19 cellular contexts compared by ENCODE assay signal in genomic region chr16:89452925-89453324, GRCh38. TPM values are rescaled to one million over a fixed set of nuclear protein-coding genes. Genes with fewer than 3 reads are reported as not detected.
DNase-seq lines count a peak whose midpoint lies in the region; ATAC-seq and TF ChIP-seq lines count a peak whose summit lies in the region.
"Had no signal": no experiment of that assay in that cellular context is flagged by ENCODE, and none has a peak within 500 bp of the region (broad histone marks: within the 10 kb centered on the region; RNA-seq: fewer than 3 reads in every experiment).

No MANE protein-coding gene starts in this region.

- H3K27ac Mint-ChIP-seq in Caco-2 (ENCODE audit: unreplicated experiment) = peak overlapping the region; percentile 0
- peak overlapping the region; percentile 32 for H3K27ac Mint-ChIP-seq in activated naive CD8-positive, alpha-beta T cell treated with anti-CD3 and anti-CD28 coated beads, Interleukin-2, amount 50 U/mL, for 24 hours
- H3K27ac Mint-ChIP-seq in naive thymus-derived CD8-positive, alpha-beta T cell = peak overlapping the region in 9 of 10 donors; percentile 26 to 90 (median 72)
- no peak overlapping the region for H3K27ac Mint-ChIP-seq in activated T-helper 1 cell treated with anti-CD3 and anti-CD28 coated beads, Interleukin-12 subunit alpha, Interleukin-12 subunit beta, Interleukin-2, Interleukin-4 antibody, amounts not matched to agents 30 ng/mL and 10 ng/mL and 1 ng/mL, durations not matched to agents 14 hours and 24 hours and 36 hours

- no peak for DNase-seq in Caco-2
- no peak for DNase-seq in activated naive CD8-positive, alpha-beta T cell treated with anti-CD3 and anti-CD28 coated beads, Interleukin-2, amount 50 U/mL, for 24 hours
- no peak for DNase-seq in naive thymus-derived CD8-positive, alpha-beta T cell
- no peak for DNase-seq in activated T-helper 1 cell treated with anti-CD3 and anti-CD28 coated beads, Interleukin-12 subunit alpha, Interleukin-12 subunit beta, Interleukin-2, Interleukin-4 antibody, amounts not matched to agents 30 ng/mL and 10 ng/mL and 1 ng/mL, durations not matched to agents 14 hours and 24 hours and 36 hours (ENCODE audit: low spot score)
- no peak for DNase-seq in left lung
- DNase-seq: activated CD4-positive, alpha-beta T cell treated with anti-CD3 and anti-CD28 coated beads, Interleukin-2, amount 50 U/mL, for 1 hour; BE2C; DMS79; Karpas-422; left colon; NCI-H1105 treated with DMSO at 0.1 percent for 48 hours; occipital lobe; right lobe of liver had no signal

- no peak overlapping the region for H3K4me3 Mint-ChIP-seq in Caco-2 (ENCODE audit: unreplicated experiment)
- H3K4me3 Mint-ChIP-seq in activated naive CD8-positive, alpha-beta T cell treated with anti-CD3 and anti-CD28 coated beads, Interleukin-2, amount 50 U/mL, for 24 hours = no peak overlapping the region
- H3K4me3 Mint-ChIP-seq in naive thymus-derived CD8-positive, alpha-beta T cell = peak overlapping the region in 9 of 10 donors; percentile 54 to 86 (median 74)
- no peak overlapping the region for H3K4me3 Mint-ChIP-seq in activated T-helper 1 cell treated with anti-CD3 and anti-CD28 coated beads, Interleukin-12 subunit alpha, Interleukin-12 subunit beta, Interleukin-2, Interleukin-4 antibody, amounts not matched to agents 30 ng/mL and 10 ng/mL and 1 ng/mL, durations not matched to agents 14 hours and 24 hours and 36 hours

- peak overlapping the region; percentile 71 for H3K27ac ChIP-seq in C4-2B
- H3K27ac ChIP-seq in left lung = peak overlapping the region in 1 of 2 donors; percentile 87
- H3K27ac ChIP-seq: epithelial cell of prostate, right lobe of liver had no signal

- no peaks in the 10 kb centered on the region for H3K27me3 ChIP-seq in Caco-2 (replicated peaks; ENCODE audit: control insufficient read depth, insufficient read depth, low read length)
- H3K27me3 ChIP-seq in left lung = no peaks in the 10 kb centered on the region
- H3K27me3 ChIP-seq: BE2C, right lobe of liver had no signal

- no peak for ATAC-seq in activated naive CD8-positive, alpha-beta T cell treated with anti-CD3 and anti-CD28 coated beads, Interleukin-2, amount 50 U/mL, for 24 hours
- ATAC-seq in naive thymus-derived CD8-positive, alpha-beta T cell = no peak
- ATAC-seq in GM21529 (IDR thresholded peaks at IDR 0.05; ENCODE audit: unreplicated experiment) = no peak
- no peak for ATAC-seq in left lung
- ATAC-seq: activated naive CD4-positive, alpha-beta T cell treated with anti-CD3 and anti-CD28 coated beads, Interleukin-2, amount 50 U/mL, for 72 hours had no signal

- intact Hi-C loops in Caco-2 (cut with micrococcal nuclease; ENCODE audit: unreplicated experiment) (no loop called here), left lung (cut with DNase I) (no loop called here)
- intact Hi-C loops in activated T-helper 1 cell treated with anti-CD3 and anti-CD28 coated beads, Interleukin-12 subunit alpha, Interleukin-12 subunit beta, Interleukin-2, Interleukin-4 antibody, amounts not matched to agents 30 ng/mL and 10 ng/mL and 1 ng/mL, durations not matched to agents 14 hours and 24 hours and 36 hours (cut with micrococcal nuclease) = no loop called here

- no peaks in the 10 kb centered on the region for H3K9me3 Mint-ChIP-seq in Caco-2 (ENCODE audit: unreplicated experiment)
- no peaks in the 10 kb centered on the region for H3K9me3 Mint-ChIP-seq in activated naive CD8-positive, alpha-beta T cell treated with anti-CD3 and anti-CD28 coated beads, Interleukin-2, amount 50 U/mL, for 24 hours
- H3K9me3 Mint-ChIP-seq in naive thymus-derived CD8-positive, alpha-beta T cell = no peaks in the 10 kb centered on the region
- no peaks in the 10 kb centered on the region for H3K9me3 Mint-ChIP-seq in activated T-helper 1 cell treated with anti-CD3 and anti-CD28 coated beads, Interleukin-12 subunit alpha, Interleukin-12 subunit beta, Interleukin-2, Interleukin-4 antibody, amounts not matched to agents 30 ng/mL and 10 ng/mL and 1 ng/mL, durations not matched to agents 14 hours and 24 hours and 36 hours
- H3K9me3 Mint-ChIP-seq: activated naive CD4-positive, alpha-beta T cell treated with anti-CD3 and anti-CD28 coated beads, Interleukin-2, amount 50 U/mL, for 72 hours; dendritic cell treated with granulocyte-macrophage colony-stimulating factor and Interleukin-4, amounts not matched to agents 40 ng/mL and 50 ng/mL, for 4 days had no signal

- POLR2A ChIA-PET in Caco-2 (lab: Charles Lee) = no interaction called here
- POLR2A ChIA-PET in naive thymus-derived CD8-positive, alpha-beta T cell (lab: Charles Lee) = no interaction called here

- H3K4me1 ChIP-seq in Caco-2 = peaks cover 16% of the 10 kb centered on the region
- H3K4me1 ChIP-seq in left lung = peaks cover 7 to 82% of the 10 kb centered on the region in 2 donors

- no peaks in the 10 kb centered on the region for H3K9me3 ChIP-seq in Caco-2
- H3K9me3 ChIP-seq in left lung = no peaks in the 10 kb centered on the region
- H3K9me3 ChIP-seq: BE2C, mucosa of descending colon, right lobe of liver had no signal

- TF ChIP-seq CTCF in C4-2B (conservative IDR thresholded peaks at IDR 0.05) (no peak), Caco-2 (IDR thresholded peaks at IDR 0.05; ENCODE audit: insufficient read depth in 1 of 2, low read depth in 1 of 2, low read length in 1 of 2, severe bottlenecking in 1 of 2, unreplicated experiment in 1 of 2) (no peak), left lung (IDR thresholded peaks at IDR 0.05) (no peak)

- H3K36me3 Mint-ChIP-seq in Caco-2 (ENCODE audit: insufficient read depth, unreplicated experiment) = peaks cover 72% of the 10 kb centered on the region
- peaks cover 8% of the 10 kb centered on the region for H3K36me3 Mint-ChIP-seq in activated naive CD8-positive, alpha-beta T cell treated with anti-CD3 and anti-CD28 coated beads, Interleukin-2, amount 50 U/mL, for 24 hours (ENCODE audit: low read depth)
- H3K36me3 Mint-ChIP-seq in naive thymus-derived CD8-positive, alpha-beta T cell = peaks cover 0 to 5% (median 0%) of the 10 kb centered on the region in 3 donors
- peaks cover 8% of the 10 kb centered on the region for H3K36me3 Mint-ChIP-seq in activated T-helper 1 cell treated with anti-CD3 and anti-CD28 coated beads, Interleukin-12 subunit alpha, Interleukin-12 subunit beta, Interleukin-2, Interleukin-4 antibody, amounts not matched to agents 30 ng/mL and 10 ng/mL and 1 ng/mL, durations not matched to agents 14 hours and 24 hours and 36 hours (ENCODE audit: low read depth)

- H3K4me1 Mint-ChIP-seq in Caco-2 (ENCODE audit: low read depth, unreplicated experiment) = peaks cover 32% of the 10 kb centered on the region
- peaks cover 85% of the 10 kb centered on the region for H3K4me1 Mint-ChIP-seq in activated naive CD8-positive, alpha-beta T cell treated with anti-CD3 and anti-CD28 coated beads, Interleukin-2, amount 50 U/mL, for 24 hours
- peaks cover 35 to 86% (median 78%) of the 10 kb centered on the region in 4 donors for H3K4me1 Mint-ChIP-seq in naive thymus-derived CD8-positive, alpha-beta T cell
- peaks cover 57% of the 10 kb centered on the region for H3K4me1 Mint-ChIP-seq in activated T-helper 1 cell treated with anti-CD3 and anti-CD28 coated beads, Interleukin-12 subunit alpha, Interleukin-12 subunit beta, Interleukin-2, Interleukin-4 antibody, amounts not matched to agents 30 ng/mL and 10 ng/mL and 1 ng/mL, durations not matched to agents 14 hours and 24 hours and 36 hours (ENCODE audit: low read depth)

- H3K4me3 ChIP-seq in Caco-2 (ENCODE audit: low read depth, low read length) (no peak overlapping the region), left lung (no peak overlapping the region)
- H3K4me3 ChIP-seq: mucosa of descending colon, right lobe of liver had no signal

- CTCF ChIA-PET in Caco-2 (lab: Charles Lee) = interaction anchor here (0.7 kb wide), 1 partner anchor 38 kb away, joined by 3 read pairs; no protein-coding TSS in a partner anchor

- H3K36me3 ChIP-seq in Caco-2 (ENCODE audit: control insufficient read depth, insufficient read depth, low read length) (peaks cover 2% of the 10 kb centered on the region), left lung (no peaks in the 10 kb centered on the region)
- H3K36me3 ChIP-seq: BE2C, right lobe of liver had no signal

- BruUV-seq in Caco-2 (replicated peaks; lab: Mats Ljungman, UMichigan) = no TSS peak

- H3K27me3 Mint-ChIP-seq in Caco-2 (ENCODE audit: insufficient read depth, unreplicated experiment) = no peaks in the 10 kb centered on the region
- H3K27me3 Mint-ChIP-seq in activated naive CD8-positive, alpha-beta T cell treated with anti-CD3 and anti-CD28 coated beads, Interleukin-2, amount 50 U/mL, for 24 hours = no peaks in the 10 kb centered on the region
- no peaks in the 10 kb centered on the region for H3K27me3 Mint-ChIP-seq in naive thymus-derived CD8-positive, alpha-beta T cell
- no peaks in the 10 kb centered on the region for H3K27me3 Mint-ChIP-seq in activated T-helper 1 cell treated with anti-CD3 and anti-CD28 coated beads, Interleukin-12 subunit alpha, Interleukin-12 subunit beta, Interleukin-2, Interleukin-4 antibody, amounts not matched to agents 30 ng/mL and 10 ng/mL and 1 ng/mL, durations not matched to agents 14 hours and 24 hours and 36 hours (ENCODE audit: insufficient read depth)
- H3K27me3 Mint-ChIP-seq: dendritic cell treated with granulocyte-macrophage colony-stimulating factor and Interleukin-4, amounts not matched to agents 40 ng/mL and 50 ng/mL, for 4 days had no signal

RNA-seq across cellular contexts. Expression of gene ANKRD11, which starts 37.4 kb away (rescaled TPM):
- total RNA-seq in Caco-2 (2022) (297 TPM in 2 replicates), left lung (100 to 1,000 TPM in 1 of 2 donors, 10 to 100 TPM in 1; 98.2 to 123 TPM)
- 100 to 1,000 TPM; 326 to 328 TPM for total RNA-seq in naive thymus-derived CD8-positive, alpha-beta T cell
- polyA plus RNA-seq in naive thymus-derived CD8-positive, alpha-beta T cell = 10 to 100 TPM in 2 of 3 donors, 1 to 10 TPM in 1; 8.9 to 61.1 (median 13.9) TPM
- 176 and 179 TPM in 2 replicates for total RNA-seq in activated T-helper 1 cell treated with anti-CD3 and anti-CD28 coated beads, Interleukin-12 subunit alpha, Interleukin-12 subunit beta, Interleukin-2, Interleukin-4 antibody, amounts not matched to agents 30 ng/mL and 10 ng/mL and 1 ng/mL, durations not matched to agents 14 hours and 24 hours and 36 hours

RNA-seq across cellular contexts. Expression of gene SPG7, which starts 55.3 kb away (rescaled TPM):
- total RNA-seq in Caco-2 (2022) (159 and 178 TPM in 2 replicates), left lung (10 to 100 TPM; 79.3 to 79.5 TPM)
- total RNA-seq in naive thymus-derived CD8-positive, alpha-beta T cell = 100 to 1,000 TPM; 164 to 169 TPM
- polyA plus RNA-seq in naive thymus-derived CD8-positive, alpha-beta T cell = 10 to 100 TPM; 44.8 to 58.2 (median 44.9) TPM
- 106 and 112 TPM in 2 replicates for total RNA-seq in activated T-helper 1 cell treated with anti-CD3 and anti-CD28 coated beads, Interleukin-12 subunit alpha, Interleukin-12 subunit beta, Interleukin-2, Interleukin-4 antibody, amounts not matched to agents 30 ng/mL and 10 ng/mL and 1 ng/mL, durations not matched to agents 14 hours and 24 hours and 36 hours

Comparison
In these comparisons a context has a peak if more than half of its experiments do, and no peak if none do; other contexts are left out.
1. H3K4me3 Mint-ChIP-seq: peak in naive thymus-derived CD8-positive, alpha-beta T cell (9 of 10); none in Caco-2 (single experiment), activated naive CD8-positive, alpha-beta T cell treated with anti-CD3 and anti-CD28 coated beads, Interleukin-2, amount 50 U/mL, for 24 hours (single experiment) and activated T-helper 1 cell treated with anti-CD3 and anti-CD28 coated beads, Interleukin-12 subunit alpha, Interleukin-12 subunit beta, Interleukin-2, Interleukin-4 antibody, amounts not matched to agents 30 ng/mL and 10 ng/mL and 1 ng/mL, durations not matched to agents 14 hours and 24 hours and 36 hours (single experiment).